ENCODE assay signal across 17 cellular contexts in genomic region chr20:59519707-59520014, GRCh38.
"Had no signal": no experiment of that assay in that cellular context is flagged by ENCODE, and none has a peak within 500 bp of the region (broad histone marks: within the 10 kb centered on the region; RNA-seq: fewer than 3 reads in every experiment).

No MANE protein-coding gene starts in this region.

- H3K4me1 Mint-ChIP-seq: activated CD4-positive, alpha-beta T cell treated with anti-CD3 and anti-CD28 coated beads for 36 hours; activated naive CD4-positive, alpha-beta T cell treated with anti-CD3 and anti-CD28 coated beads, Interleukin-2, amount 10 ng/mL, durations not matched to agents 7 days and 5 days had no signal

- H2AFZ ChIP-seq: hepatocyte, parathyroid adenoma had no signal

- H3K27me3 ChIP-seq: thyroid gland had no signal

- H3K36me3 Mint-ChIP-seq: activated naive CD4-positive, alpha-beta T cell treated with anti-CD3 and anti-CD28 coated beads, Interleukin-2, amount 10 ng/mL, durations not matched to agents 7 days and 5 days; WTC11 had no signal

- H3K4me3 Mint-ChIP-seq: activated CD4-positive, alpha-beta T cell treated with anti-CD3 and anti-CD28 coated beads for 36 hours; activated naive CD4-positive, alpha-beta T cell treated with anti-CD3 and anti-CD28 coated beads, Interleukin-2, amount 10 ng/mL, durations not matched to agents 7 days and 5 days; activated T-cell treated with anti-CD3 and anti-CD28 coated beads, Interleukin-2, amount 50 U/mL, for 72 hours; naive thymus-derived CD8-positive, alpha-beta T cell; stimulated activated naive CD8-positive, alpha-beta T cell treated with anti-CD3 and anti-CD28 coated beads, Interleukin-15, Interleukin-2, amounts not matched to agents 100 ng/mL and 50 ng/mL, for 24 hours; WTC11 had no signal

- H3K4me2 ChIP-seq: hepatocyte had no signal

- H3K4me1 ChIP-seq: left lung, parathyroid adenoma, thyroid gland had no signal

- H3K9me3 Mint-ChIP-seq: activated naive CD4-positive, alpha-beta T cell treated with anti-CD3 and anti-CD28 coated beads, Interleukin-2, amount 10 ng/mL, durations not matched to agents 7 days and 5 days; activated T-cell treated with anti-CD3 and anti-CD28 coated beads, Interleukin-2, amount 50 U/mL, for 72 hours; naive thymus-derived CD8-positive, alpha-beta T cell; stimulated activated naive CD8-positive, alpha-beta T cell treated with anti-CD3 and anti-CD28 coated beads, Interleukin-15, Interleukin-2, amounts not matched to agents 100 ng/mL and 50 ng/mL, for 24 hours; WTC11 had no signal

- H3K4me3 ChIP-seq: hepatocyte, left lung, lung, thyroid gland had no signal

- H3K36me3 ChIP-seq: left lung, thyroid gland had no signal

- DNase-seq: activated effector memory CD4-positive, alpha-beta T cell treated with anti-CD3 and anti-CD28 coated beads, Interleukin-2, amount 50 U/mL, for 16 hours; foreskin melanocyte; left lung; right cardiac atrium; stimulated activated CD4-positive, alpha-beta T cell treated with anti-CD3 and anti-CD28 coated beads, Interleukin-4, amount 100 ng/mL, for 4 hours had no signal

- H3K9me3 ChIP-seq: left lung, thyroid gland had no signal

- FAIRE-seq: TTC549, urothelium cell line had no signal

- H3K27ac ChIP-seq: hepatocyte, left lung, parathyroid adenoma, thyroid gland had no signal

- H3K9ac ChIP-seq: parathyroid adenoma had no signal

- H3K79me2 ChIP-seq: hepatocyte, parathyroid adenoma had no signal

- H3K27ac Mint-ChIP-seq: activated CD4-positive, alpha-beta T cell treated with anti-CD3 and anti-CD28 coated beads for 36 hours; activated naive CD4-positive, alpha-beta T cell treated with anti-CD3 and anti-CD28 coated beads, Interleukin-2, amount 10 ng/mL, durations not matched to agents 7 days and 5 days; activated T-cell treated with anti-CD3 and anti-CD28 coated beads, Interleukin-2, amount 50 U/mL, for 72 hours; naive thymus-derived CD8-positive, alpha-beta T cell; stimulated activated naive CD8-positive, alpha-beta T cell treated with anti-CD3 and anti-CD28 coated beads, Interleukin-15, Interleukin-2, amounts not matched to agents 100 ng/mL and 50 ng/mL, for 24 hours; WTC11 had no signal
